ENCODE assay signal across 13 cellular contexts in genomic region chr6:15280023-15280422, GRCh38. TPM values are rescaled to one million over a fixed set of nuclear protein-coding genes. Genes with fewer than 3 reads are reported as not detected.
DNase-seq lines count a peak whose midpoint lies in the region; ATAC-seq and TF ChIP-seq lines count a peak whose summit lies in the region.
"Had no signal": no experiment of that assay in that cellular context is flagged by ENCODE, and none has a peak within 500 bp of the region (broad histone marks: within the 10 kb centered on the region; RNA-seq: fewer than 3 reads in every experiment).

No MANE protein-coding gene starts in this region.

- H3K4me3 ChIP-seq in Caco-2 (ENCODE audit: low read depth, low read length) (no peak overlapping the region), neutrophil (ENCODE audit: low read depth in 1 of 2, low read length in 1 of 2) (no peak overlapping the region)
- H3K4me3 ChIP-seq: neural progenitor cell had no signal

- H3K27me3 Mint-ChIP-seq in Caco-2 (ENCODE audit: insufficient read depth, unreplicated experiment) (no peaks in the 10 kb centered on the region), T-helper 17 cell (no peaks in the 10 kb centered on the region)

- ATAC-seq in T-helper 17 cell, result no peak
- ATAC-seq in GM21737 (IDR thresholded peaks at IDR 0.05; ENCODE audit: unreplicated experiment), result no peak
- ATAC-seq: stimulated activated naive CD8-positive, alpha-beta T cell treated with anti-CD3 and anti-CD28 coated beads, Interleukin-15, Interleukin-2, amounts not matched to agents 100 U/mL and 50 U/mL, for 24 hours had no signal

- H3K36me3 ChIP-seq in Caco-2 (ENCODE audit: control insufficient read depth, insufficient read depth, low read length) (no peaks in the 10 kb centered on the region), neutrophil (no peaks in the 10 kb centered on the region)
- H3K36me3 ChIP-seq: neural progenitor cell had no signal

- CTCF ChIA-PET in Caco-2 (lab: Charles Lee), result no interaction called here

- no peak for DNase-seq in Caco-2
- no peak for DNase-seq in T-helper 17 cell
- peak; percentile 52 for DNase-seq in fibroblast of the conjunctiva (ENCODE audit: low read depth)
- DNase-seq in T-helper 1 cell, result no peak
- DNase-seq in stimulated activated CD4-positive, alpha-beta T cell treated with anti-CD3 and anti-CD28 coated beads, Interleukin-12 subunit alpha, Interleukin-12 subunit beta, amount 100 ng/mL, for 4 hours, result no peak
- DNase-seq in activated T-cell treated with anti-CD3 and anti-CD28 coated beads for 4 hours, result no peak
- DNase-seq: Calu3; NCI-H187 treated with DMSO at 0.1 percent for 48 hours; stimulated activated naive CD8-positive, alpha-beta T cell treated with anti-CD3 and anti-CD28 coated beads, Interleukin-15, Interleukin-2, amounts not matched to agents 100 U/mL and 50 U/mL, for 24 hours; T1000 had no signal

- H3K27ac Mint-ChIP-seq in Caco-2 (ENCODE audit: unreplicated experiment), result peak overlapping the region; percentile 82
- H3K27ac Mint-ChIP-seq in T-helper 17 cell, result peak overlapping the region; percentile 85
- H3K27ac Mint-ChIP-seq: neural progenitor cell had no signal

- H3K4me3 Mint-ChIP-seq in Caco-2 (ENCODE audit: unreplicated experiment) (peak overlapping the region; percentile 41), T-helper 17 cell (no peak overlapping the region)
- H3K4me3 Mint-ChIP-seq: neural progenitor cell had no signal

- H3K4me1 ChIP-seq in Caco-2, result peaks cover 58% of the 10 kb centered on the region
- H3K4me1 ChIP-seq in neutrophil (ENCODE audit: control insufficient read depth in 1 of 2, insufficient read depth in 1 of 2, low read depth in 1 of 2, low read length in 1 of 2), result peaks cover 17 to 41% of the 10 kb centered on the region in 2 experiments

- H3K36me3 Mint-ChIP-seq in Caco-2 (ENCODE audit: insufficient read depth, unreplicated experiment) (no peaks in the 10 kb centered on the region), T-helper 17 cell (ENCODE audit: low read depth) (no peaks in the 10 kb centered on the region)

- POLR2A ChIA-PET in Caco-2 (lab: Charles Lee), result no interaction called here

- intact Hi-C loops in Caco-2 (cut with micrococcal nuclease; ENCODE audit: unreplicated experiment), result loop anchor here (5.0 kb wide), 1 partner anchor 33 kb away; the partner anchor contains the start of gene JARID2

- no peaks in the 10 kb centered on the region for H3K9me3 Mint-ChIP-seq in Caco-2 (ENCODE audit: unreplicated experiment)

- no peaks in the 10 kb centered on the region for H3K9me3 ChIP-seq in Caco-2
- no peaks in the 10 kb centered on the region for H3K9me3 ChIP-seq in T-helper 17 cell (ENCODE audit: control insufficient read depth, low read length, poor library complexity, severe bottlenecking)
- H3K9me3 ChIP-seq in neutrophil, result no peaks in the 10 kb centered on the region

- H3K4me1 Mint-ChIP-seq in Caco-2 (ENCODE audit: low read depth, unreplicated experiment), result peaks cover 31% of the 10 kb centered on the region
- peaks cover 52% of the 10 kb centered on the region for H3K4me1 Mint-ChIP-seq in T-helper 17 cell

- peak overlapping the region; percentile 52 for H3K27ac ChIP-seq in neutrophil
- H3K27ac ChIP-seq: neural progenitor cell had no signal

- BruUV-seq in Caco-2 (replicated peaks; lab: Mats Ljungman, UMichigan), result no TSS peak

- H3K27me3 ChIP-seq in Caco-2 (replicated peaks; ENCODE audit: control insufficient read depth, insufficient read depth, low read length) (no peaks in the 10 kb centered on the region), neutrophil (no peaks in the 10 kb centered on the region)
- H3K27me3 ChIP-seq: neural progenitor cell had no signal

- no peak for TF ChIP-seq CTCF in Caco-2 (IDR thresholded peaks at IDR 0.05; ENCODE audit: insufficient read depth in 1 of 2, low read depth in 1 of 2, low read length in 1 of 2, severe bottlenecking in 1 of 2, unreplicated experiment in 1 of 2)
- no peak for TF ChIP-seq CTCF in neutrophil (IDR thresholded peaks at IDR 0.05)

RNA-seq across cellular contexts. Expression of gene JARID2, which starts 34.2 kb away (rescaled TPM):
- 17.0 and 18.3 TPM in 2 replicates for total RNA-seq in Caco-2 (2022)
- total RNA-seq in T-helper 17 cell, result 10 to 100 TPM; 21.9 to 35.5 TPM
